7 cellular contexts compared by ENCODE assay signal in genomic region chr16:17858061-17858460, GRCh38.
"Had no signal": no experiment of that assay in that cellular context is flagged by ENCODE, and none has a peak within 500 bp of the region (broad histone marks: within the 10 kb centered on the region; RNA-seq: fewer than 3 reads in every experiment).

No MANE protein-coding gene starts in this region.

- H3K36me3 Mint-ChIP-seq: IgD-negative memory B cell had no signal

- H3K4me3 Mint-ChIP-seq: HFFc6, IgD-negative memory B cell had no signal

- DNase-seq: GM23248, GOT3, H7, HFFc6 had no signal

- H3K36me3 ChIP-seq: HAP-1 had no signal

- H3K9me3 Mint-ChIP-seq: HFFc6 had no signal

- H3K4me3 ChIP-seq: GM23248, HAP-1 had no signal

- H3K4me1 ChIP-seq: HAP-1 had no signal

- H3K27ac Mint-ChIP-seq: HFFc6, IgD-negative memory B cell had no signal

- H3K9me3 ChIP-seq: HAP-1 had no signal

- H3K27ac ChIP-seq: GM23248, HL-60 had no signal

- H3K9ac ChIP-seq: GM23248 had no signal
